Comparison of ENCODE assay signal across 1 cellular context in genomic region chr12:52235001-52235760, GRCh38.
TF ChIP-seq lines count a peak whose summit lies in the region.

No MANE protein-coding gene starts in this region.

TF ChIP-seq in IMR-90, 13 proteins besides CTCF, POLR2A, EP300 and RAD21:
- TF ChIP-seq CEBPB (IDR thresholded peaks at IDR 0.05; ENCODE audit: low read depth, low read length): no peak
